In the genomic region with DNA sequence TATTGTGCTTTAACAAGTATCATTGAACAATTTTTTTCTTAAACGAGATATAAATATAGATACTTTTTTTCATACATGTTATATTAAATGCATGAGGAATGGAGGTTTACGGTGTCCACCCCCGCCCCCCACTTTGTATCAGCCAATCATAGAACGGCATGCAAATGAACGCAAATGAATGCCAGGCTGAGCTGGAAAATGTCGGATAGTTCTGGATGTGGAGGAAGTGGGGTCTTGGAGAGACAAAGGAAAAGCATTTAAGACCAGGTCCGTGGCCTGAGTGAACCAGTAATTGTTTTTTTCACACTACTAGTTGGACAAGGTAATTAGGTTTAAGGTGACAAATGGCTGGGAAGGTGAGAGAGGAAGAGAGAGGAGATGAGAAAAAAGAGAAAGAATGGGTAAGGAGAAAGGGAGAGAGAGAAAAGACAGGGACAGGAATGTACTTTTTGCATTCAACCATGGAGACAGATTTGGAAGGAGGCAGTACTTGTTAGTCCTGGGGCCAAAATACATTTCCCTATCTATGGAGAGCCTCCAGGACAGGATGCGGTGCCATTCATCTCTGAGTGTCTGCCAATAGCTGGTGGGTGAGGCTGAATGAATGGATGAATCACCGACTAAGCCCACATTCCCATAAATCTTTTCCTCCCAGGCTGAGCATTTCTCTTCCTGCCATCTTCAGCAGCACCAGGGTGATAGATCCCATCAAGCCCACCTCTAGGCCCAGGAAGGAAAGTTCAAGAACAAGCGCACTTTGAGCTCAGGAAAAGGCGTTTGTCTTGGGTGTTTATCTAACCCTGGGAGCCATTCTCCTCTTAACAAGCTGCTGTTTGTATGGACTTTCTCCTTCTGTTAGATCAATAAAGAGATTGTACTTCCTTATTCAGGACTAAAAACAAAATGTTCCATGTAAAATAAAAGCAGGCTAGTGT, we compare ENCODE assay signal across 10 cellular contexts. TPM values are rescaled to one million over a fixed set of nuclear protein-coding genes. Genes with fewer than 3 reads are reported as not detected.
DNase-seq lines count a peak whose midpoint lies in the region; ATAC-seq and TF ChIP-seq lines count a peak whose summit lies in the region.
"Had no signal": no experiment of that assay in that cellular context is flagged by ENCODE, and none has a peak within 500 bp of the region (broad histone marks: within the 10 kb centered on the region; RNA-seq: fewer than 3 reads in every experiment).

No MANE protein-coding gene starts in this region.

- no peaks in the 10 kb centered on the region for H3K27me3 Mint-ChIP-seq in activated naive CD4-positive, alpha-beta T cell treated with anti-CD3 and anti-CD28 coated beads, Interleukin-2, amount 50 U/mL, for 24 hours

- H3K4me1 Mint-ChIP-seq in activated naive CD4-positive, alpha-beta T cell treated with anti-CD3 and anti-CD28 coated beads, Interleukin-2, amount 50 U/mL, for 24 hours, result peaks cover 36% of the 10 kb centered on the region

- H3K9me3 Mint-ChIP-seq in activated naive CD4-positive, alpha-beta T cell treated with anti-CD3 and anti-CD28 coated beads, Interleukin-2, amount 50 U/mL, for 24 hours, result no peaks in the 10 kb centered on the region
- H3K9me3 Mint-ChIP-seq: activated B cell treated with CpG ODN at 0.5 μM for 24 hours had no signal

- WGBS in transverse colon (ENCODE audit: low coverage in 1 of 2), 2 donors, result 53 to 66% methylated on average over 10 to 11 of the region's 11 CpGs
- 68 to 69% methylated on average over 7 to 9 of the region's 11 CpGs for WGBS in gastroesophageal sphincter (ENCODE audit: low coverage in 1 of 2), 2 donors

- ATAC-seq in gastroesophageal sphincter, result no peak
- ATAC-seq: left ventricle myocardium superior had no signal

- H3K4me1 ChIP-seq in transverse colon, result peaks cover 2 to 43% (median 28%) of the 10 kb centered on the region in 4 donors
- peaks cover 3 to 20% (median 6%) of the 10 kb centered on the region in 3 donors for H3K4me1 ChIP-seq in gastroesophageal sphincter

- no peak for DNase-seq in activated naive CD4-positive, alpha-beta T cell treated with Interleukin-2 at 50 U/mL for 16 hours
- peak; percentile 51 for DNase-seq in iPS DF 4.7 (ENCODE audit: extremely low read depth, low spot score)
- peak; percentile 75 for DNase-seq in transverse colon
- no peak for DNase-seq in medulla oblongata (ENCODE audit: extremely low spot score)
- DNase-seq in hippocampal formation (lab: John Stamatoyannopoulos, UW), result no peak
- DNase-seq: activated B cell treated with CpG ODN at 0.5 μM for 24 hours, left ventricle myocardium superior had no signal

- intact Hi-C loops in transverse colon (cut with DNase I; ENCODE audit: low total_unique reads), result no loop called here

- H3K4me3 Mint-ChIP-seq in activated naive CD4-positive, alpha-beta T cell treated with anti-CD3 and anti-CD28 coated beads, Interleukin-2, amount 50 U/mL, for 24 hours, result peak overlapping the region; percentile 98

- H3K27ac Mint-ChIP-seq in activated naive CD4-positive, alpha-beta T cell treated with anti-CD3 and anti-CD28 coated beads, Interleukin-2, amount 50 U/mL, for 24 hours, result peak overlapping the region; percentile 15

- H3K27me3 ChIP-seq in transverse colon, result no peaks in the 10 kb centered on the region
- peaks cover 15% of the 10 kb centered on the region for H3K27me3 ChIP-seq in gastroesophageal sphincter

- TF ChIP-seq EP300 in transverse colon (IDR thresholded peaks at IDR 0.05; ENCODE audit: low read depth), result peak; percentile 7
- TF ChIP-seq EP300 in gastroesophageal sphincter (IDR thresholded peaks at IDR 0.05), result no peak

- no peaks in the 10 kb centered on the region for H3K36me3 Mint-ChIP-seq in activated naive CD4-positive, alpha-beta T cell treated with anti-CD3 and anti-CD28 coated beads, Interleukin-2, amount 50 U/mL, for 24 hours

- in situ Hi-C loops in transverse colon (cut with MboI; ENCODE audit: low pct_ligation_motif_present in 1 of 4, low pct_unique_long_range_greater_than_20kb in 1 of 4, low sequenced_read_pairs in 3 of 4), result no loop called here

- no peaks in the 10 kb centered on the region for H3K36me3 ChIP-seq in transverse colon
- H3K36me3 ChIP-seq in gastroesophageal sphincter, result no peaks in the 10 kb centered on the region

- H3K27ac ChIP-seq in VCaP (peak overlapping the region; percentile 88), transverse colon (peak overlapping the region; percentile 84 to 91 (median 87)), gastroesophageal sphincter (no peak overlapping the region)

- TF ChIP-seq CTCF in VCaP (conservative IDR thresholded peaks at IDR 0.05) (no peak), transverse colon (IDR thresholded peaks at IDR 0.05) (no peak), gastroesophageal sphincter (IDR thresholded peaks at IDR 0.05) (no peak)

- no peaks in the 10 kb centered on the region for H3K9me3 ChIP-seq in transverse colon
- H3K9me3 ChIP-seq in gastroesophageal sphincter, result no peaks in the 10 kb centered on the region

- H3K4me3 ChIP-seq in transverse colon, result no peak overlapping the region
- no peak overlapping the region for H3K4me3 ChIP-seq in gastroesophageal sphincter

- TF ChIP-seq POLR2A in transverse colon (IDR thresholded peaks at IDR 0.05) (peak; percentile 1), gastroesophageal sphincter (IDR thresholded peaks at IDR 0.05) (no peak)

RNA-seq across cellular contexts. Expression of a gene that starts 1.4 kb away (rescaled TPM):
- total RNA-seq in transverse colon (10 to 100 TPM in 1 of 4 donors, 1 to 10 TPM in 3; 8.6 to 11.9 (median 9.7) TPM), gastroesophageal sphincter (1 to 10 TPM; 5.7 to 7.8 (median 6.6) TPM)

Comparison
In these comparisons a context has a peak if more than half of its experiments do, and no peak if none do; other contexts are left out.
1. DNase-seq: peak in iPS DF 4.7 (single experiment) and transverse colon (single experiment); none in activated naive CD4-positive, alpha-beta T cell treated with Interleukin-2 at 50 U/mL for 16 hours (single experiment), medulla oblongata (single experiment) and hippocampal formation (0 of 2).
2. H3K27ac ChIP-seq: peak in VCaP (single experiment) and transverse colon (4 of 4); none in gastroesophageal sphincter (0 of 4).